ENCODE assay signal across 14 cellular contexts in genomic region chr1:10888289-10888688, GRCh38.
A peak's percentile ranks its signal among the peaks of the same experiment; 100 is the strongest.
DNase-seq lines count a peak whose midpoint lies in the region; ATAC-seq and TF ChIP-seq lines count a peak whose summit lies in the region.
"Had no signal": no experiment of that assay in that cellular context is flagged by ENCODE, and none has a peak within 500 bp of the region (broad histone marks: within the 10 kb centered on the region; RNA-seq: fewer than 3 reads in every experiment).

No MANE protein-coding gene starts in this region.

- no peak overlapping the region for H2BK15ac ChIP-seq in mesendoderm (replicated peaks; ENCODE audit: low read depth)

- H3K9ac ChIP-seq in mesendoderm (ENCODE audit: low read length): peak overlapping the region; percentile 44

- no peak overlapping the region for H4K5ac ChIP-seq in mesendoderm (ENCODE audit: low read length)

- H2AK5ac ChIP-seq in mesendoderm (ENCODE audit: low read length): no peak overlapping the region

- H3K23ac ChIP-seq in mesendoderm (ENCODE audit: low read length): no peak overlapping the region

- H3K79me1 ChIP-seq in mesendoderm (ENCODE audit: low read length): no peaks in the 10 kb centered on the region

- H3K4me3 ChIP-seq in cardiac muscle cell (peak overlapping the region; percentile 24), coronary artery (peak overlapping the region; percentile 34), mesendoderm (ENCODE audit: low read length) (no peak overlapping the region), urinary bladder (ENCODE audit: low read depth, low read length) (peak overlapping the region; percentile 21)

- peaks cover 24% of the 10 kb centered on the region for H3K27me3 ChIP-seq in cardiac muscle cell
- H3K27me3 ChIP-seq in mesendoderm (ENCODE audit: insufficient read depth, low read length, poor library complexity): no peaks in the 10 kb centered on the region

- peak overlapping the region; percentile 52 for H3K4me2 ChIP-seq in mesendoderm (ENCODE audit: low read length)

- DNase-seq in cardiac muscle cell (ENCODE audit: low read depth in 1 of 2, low spot score in 1 of 2): no peak
- DNase-seq in left cardiac atrium: no peak
- no peak for DNase-seq in coronary artery (ENCODE audit: low spot score)
- DNase-seq in mesendoderm: peak; percentile 47
- DNase-seq in GM03348 (ENCODE audit: low spot score): no peak
- no peak for DNase-seq in NCI-H446 treated with DMSO at 0.1 percent for 48 hours (lab: John Stamatoyannopoulos, UW)
- DNase-seq: activated CD4-positive, alpha-beta T cell treated with anti-CD3 and anti-CD28 coated beads, Interleukin-2, amount 50 U/mL, for 1 hour; activated T-cell treated with anti-CD3 and anti-CD28 coated beads, Interleukin-2, amount 50 U/mL, for 24 hours; naive B cell; NCI-H2081 treated with DMSO at 0.1 percent for 48 hours; stimulated activated naive CD4-positive, alpha-beta T cell had no signal

- H3K56ac ChIP-seq in mesendoderm (ENCODE audit: low read length): peak overlapping the region; percentile 79

- H2BK5ac ChIP-seq in mesendoderm (ENCODE audit: low read length): no peak overlapping the region

- no peaks in the 10 kb centered on the region for H3K9me3 ChIP-seq in cardiac muscle cell (ENCODE audit: low read depth)

- ATAC-seq in left cardiac atrium (no peak), HG03108 (IDR thresholded peaks at IDR 0.05; ENCODE audit: unreplicated experiment) (no peak)
- ATAC-seq: activated naive CD4-positive, alpha-beta T cell treated with anti-CD3 and anti-CD28 coated beads, Interleukin-2, amount 50 U/mL, for 72 hours had no signal

- H3K4ac ChIP-seq in mesendoderm (ENCODE audit: low read depth, low read length): peak overlapping the region; percentile 50

- intact Hi-C loops in left cardiac atrium (cut with DNase I): no loop called here

- H3K18ac ChIP-seq in mesendoderm (ENCODE audit: low read length): peak overlapping the region; percentile 28

- H3K36me3 ChIP-seq in cardiac muscle cell (no peaks in the 10 kb centered on the region), mesendoderm (ENCODE audit: control insufficient read depth, insufficient read depth, low read length) (no peaks in the 10 kb centered on the region), urinary bladder (ENCODE audit: insufficient read depth) (no peaks in the 10 kb centered on the region)

- no CpG with 5 or more reads among the region's 23 CpGs for WGBS in mesendoderm (ENCODE audit: extremely low coverage, insufficient coverage, low lambda C conversion rate)
- 13% methylated on average over 23 of the region's 23 CpGs for WGBS in urinary bladder

- H2BK120ac ChIP-seq in mesendoderm (ENCODE audit: low read depth, low read length): no peak overlapping the region

- TF ChIP-seq CTCF in cardiac muscle cell (IDR thresholded peaks at IDR 0.05; ENCODE audit: low read depth, low read length) (no peak), coronary artery (IDR thresholded peaks at IDR 0.05) (no peak)

- peaks cover 3% of the 10 kb centered on the region for H3K4me1 ChIP-seq in cardiac muscle cell (ENCODE audit: low read depth)
- H3K4me1 ChIP-seq in mesendoderm (ENCODE audit: control insufficient read depth, low read depth, low read length): no peaks in the 10 kb centered on the region
- H3K4me1 ChIP-seq in urinary bladder (ENCODE audit: insufficient read depth): no peaks in the 10 kb centered on the region

- H3K27ac ChIP-seq in cardiac muscle cell: no peak overlapping the region
- H3K27ac ChIP-seq in coronary artery: no peak overlapping the region
- no peak overlapping the region for H3K27ac ChIP-seq in mesendoderm (ENCODE audit: low read depth, low read length)
- H3K27ac ChIP-seq in urinary bladder (ENCODE audit: low read depth): no peak overlapping the region

- no peak overlapping the region for H4K8ac ChIP-seq in mesendoderm (ENCODE audit: low read depth, low read length)

- no peaks in the 10 kb centered on the region for H3K79me2 ChIP-seq in mesendoderm (ENCODE audit: control insufficient read depth, insufficient read depth, low read length)
